In the genomic region with DNA sequence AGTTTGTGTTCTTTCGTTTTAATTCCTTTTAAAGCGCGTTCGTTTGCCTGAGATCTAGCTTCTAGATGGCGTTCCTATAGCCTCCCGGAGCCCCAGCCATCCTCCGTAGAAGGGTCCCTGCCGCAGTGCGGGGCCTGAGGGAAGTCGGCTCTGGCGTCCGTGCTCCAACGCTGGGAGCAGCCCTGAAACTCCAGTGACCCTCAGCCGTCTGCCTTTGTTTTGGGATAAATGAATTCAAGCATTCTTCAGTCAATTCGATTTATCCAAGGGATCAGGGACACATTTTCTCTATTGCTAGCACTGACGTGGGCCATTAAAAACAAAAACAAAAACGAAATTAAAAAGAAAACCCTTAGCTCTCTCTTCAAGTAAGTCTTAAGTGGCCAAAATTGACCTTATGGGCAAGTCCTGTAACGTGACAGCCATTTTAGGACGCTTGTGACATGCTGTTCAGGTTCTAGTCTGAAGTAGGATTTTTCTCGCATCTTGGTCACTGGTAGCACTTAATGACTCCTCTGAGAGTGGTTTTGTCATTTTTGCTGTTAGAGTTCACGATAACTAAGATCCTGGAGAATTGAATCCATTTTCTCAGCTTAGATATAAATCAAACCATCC, we compare ENCODE assay signal across 8 cellular contexts. TPM values are rescaled to one million over a fixed set of nuclear protein-coding genes. Genes with fewer than 3 reads are reported as not detected.
DNase-seq lines count a peak whose midpoint lies in the region; ATAC-seq, FAIRE-seq and TF ChIP-seq lines count a peak whose summit lies in the region.

No MANE protein-coding gene starts in this region.

- TF ChIP-seq POLR2A in GM12892 (IDR thresholded peaks at IDR 0.05; ENCODE audit: low read depth, low read length) = peak; percentile 2; the same call in 1 of the 2 replicates
- TF ChIP-seq POLR2A in suprapubic skin (IDR thresholded peaks at IDR 0.05) = no peak

- H3K4me3 ChIP-seq in A673 (ENCODE audit: low read depth, low read length, poor library complexity, severe bottlenecking) (peak overlapping the region; percentile 76), mammary epithelial cell (replicated peaks in 1 of 3; ENCODE audit: insufficient read depth in 1 of 3, low read depth in 2 of 3, low read length in 3 of 3) (peak overlapping the region; percentile 75 to 92 (median 76)), left lung (peak overlapping the region; percentile 48 to 92), suprapubic skin (peak overlapping the region; percentile 90)

- FAIRE-seq in GM12892 (lab: Jason Lieb, UNC) = peak; percentile 65

- in situ Hi-C loops in mammary epithelial cell (cut with MboI; ENCODE audit: low sequenced_read_pairs in 2 of 2) = no loop called here

- 5% methylated on average over 19 of the region's 21 CpGs for WGBS in mammary epithelial cell (ENCODE audit: low coverage, missing lambda C conversion rate)
- 6% methylated on average over 21 of the region's 21 CpGs for WGBS in suprapubic skin

- no peaks in the 10 kb centered on the region for H3K9me3 ChIP-seq in A673 (ENCODE audit: low read depth, low read length, poor library complexity, severe bottlenecking)
- no peaks in the 10 kb centered on the region for H3K9me3 ChIP-seq in mammary epithelial cell (replicated peaks; ENCODE audit: insufficient read depth, low read length)
- H3K9me3 ChIP-seq in left lung = no peaks in the 10 kb centered on the region
- H3K9me3 ChIP-seq in suprapubic skin = no peaks in the 10 kb centered on the region

- H3K36me3 ChIP-seq in A673 (ENCODE audit: insufficient read depth, low read length, poor library complexity, severe bottlenecking) (peaks cover 3% of the 10 kb centered on the region), mammary epithelial cell (ENCODE audit: insufficient read depth, low read length) (no peaks in the 10 kb centered on the region), left lung (peaks cover 0 to 5% of the 10 kb centered on the region in 2 donors), suprapubic skin (peaks cover under 1% of the 10 kb centered on the region)

- H3K4me2 ChIP-seq in mammary epithelial cell (ENCODE audit: insufficient read depth, low read depth, low read length) = peak overlapping the region; percentile 94

- peak overlapping the region; percentile 59 for H3K9ac ChIP-seq in mammary epithelial cell (ENCODE audit: insufficient read depth, low read length)

- DNase-seq in A673 (ENCODE audit: low spot score) (peak; percentile 7), GM12892 (ENCODE audit: insufficient read length) (no peak), NCI-H69 (lab: John Stamatoyannopoulos, UW) (peak; percentile 60), mammary epithelial cell (no peak), left lung (no peak), suprapubic skin (ENCODE audit: low spot score in 2 of 2) (no peak), HuH-7 (ENCODE audit: low spot score) (no peak)

- H3K79me2 ChIP-seq in mammary epithelial cell (ENCODE audit: insufficient read depth, low read length) = peaks cover 34% of the 10 kb centered on the region

- POLR2A ChIA-PET in A673 (lab: Charles Lee; ENCODE audit: low non-redundant PET) = interaction anchor here (0.5 kb wide), 1 partner anchor 24 kb away, joined by 3 read pairs; no protein-coding TSS in a partner anchor

- H3K4me1 ChIP-seq in A673 (ENCODE audit: insufficient read depth, low read length, poor library complexity, severe bottlenecking) (peaks cover 33% of the 10 kb centered on the region), mammary epithelial cell (ENCODE audit: insufficient read depth, low read length) (peaks cover 18% of the 10 kb centered on the region), left lung (peaks cover 6 to 43% of the 10 kb centered on the region in 2 donors), suprapubic skin (peaks cover 35% of the 10 kb centered on the region)

- dilution Hi-C loops in mammary epithelial cell (cut with HindIII; ENCODE audit: low sequenced_read_pairs) = no loop called here

- CTCF ChIA-PET in A673 (lab: Charles Lee) = interaction anchor here (1.5 kb wide), 1 partner anchor 77 kb away, joined by 6 read pairs; no protein-coding TSS in a partner anchor
- CTCF ChIA-PET in mammary epithelial cell (lab: Charles Lee; ENCODE audit: low non-redundant PET) = no interaction called here

- TF ChIP-seq CTCF in A673 (conservative IDR thresholded peaks at IDR 0.05; ENCODE audit: low read depth, low read length) = 0 out of 2 replicates have a peak, but pooled peaks have one; percentile 22
- no peak for TF ChIP-seq CTCF in mammary epithelial cell (conservative IDR thresholded peaks at IDR 0.05 in 1 of 2, IDR thresholded peaks at IDR 0.05 in 1 of 2; ENCODE audit: extremely low read depth in 1 of 2, insufficient read depth in 1 of 2, low read depth in 1 of 2, low read length in 2 of 2)
- no peak for TF ChIP-seq CTCF in left lung (IDR thresholded peaks at IDR 0.05)
- TF ChIP-seq CTCF in suprapubic skin (IDR thresholded peaks at IDR 0.05) = no peak

- no peaks in the 10 kb centered on the region for H4K20me1 ChIP-seq in mammary epithelial cell (ENCODE audit: insufficient read depth, low read length)

- ATAC-seq in HG02759 (IDR thresholded peaks at IDR 0.05; ENCODE audit: unreplicated experiment) = peak; percentile 35
- ATAC-seq in left lung = peak; percentile 54

- TSS peak; percentile 93 for BruUV-seq in A673 (replicated peaks; lab: Mats Ljungman, UMichigan)
- no TSS peak for BruUV-seq in mammary epithelial cell (replicated peaks; lab: Mats Ljungman, UMichigan)

- H3K27me3 ChIP-seq in A673 (replicated peaks; ENCODE audit: insufficient read depth, low read depth, low read length, poor library complexity) (no peaks in the 10 kb centered on the region), mammary epithelial cell (ENCODE audit: insufficient read depth, low read length) (peaks cover under 1% of the 10 kb centered on the region), left lung (no peaks in the 10 kb centered on the region), suprapubic skin (no peaks in the 10 kb centered on the region)

- intact Hi-C loops in A673 (cut with micrococcal nuclease; ENCODE audit: unreplicated experiment) (no loop called here), mammary epithelial cell (cut with micrococcal nuclease) (loop anchor here (2.0 to 10.0 kb wide), 4 partner anchors 21 to 1459 kb away; a partner anchor contains a TSS), left lung (cut with DNase I) (no loop called here)

- peak overlapping the region; percentile 77 for H3K27ac ChIP-seq in A673 (ENCODE audit: low read depth, low read length, poor library complexity, severe bottlenecking)
- no peak overlapping the region for H3K27ac ChIP-seq in mammary epithelial cell (ENCODE audit: insufficient read depth, low read depth, low read length)
- peak overlapping the region; percentile 92 to 95 for H3K27ac ChIP-seq in left lung
- H3K27ac ChIP-seq in suprapubic skin = peak overlapping the region; percentile 86

- no peak for TF ChIP-seq EP300 in suprapubic skin (IDR thresholded peaks at IDR 0.05)

- H2AFZ ChIP-seq in mammary epithelial cell (ENCODE audit: low read depth, low read length) = peak overlapping the region; percentile 95

RNA-seq across cellular contexts. Expression of a gene that starts 0.8 kb away (rescaled TPM):
- total RNA-seq in A673 (2021) (49.3 and 51.3 TPM in 2 replicates), mammary epithelial cell (10 to 100 TPM; 48.3 to 76.7 TPM), left lung (10 to 100 TPM; 25.4 to 37.3 TPM), suprapubic skin (1 to 10 TPM; 3.0 to 7.6 (median 7.2) TPM)
- 17.0 TPM for polyA plus RNA-seq in GM12892 (2012; ENCODE audit: missing spikeins)
- 10.8 TPM for polyA plus RNA-seq in mammary epithelial cell
- polyA minus RNA-seq in mammary epithelial cell = 9.8 TPM

Comparison
In these comparisons a context has a peak if more than half of its experiments do, and no peak if none do; other contexts are left out.
1. DNase-seq: peak in A673 (single experiment) and NCI-H69 (single experiment); none in GM12892 (single experiment), mammary epithelial cell (single experiment), left lung (0 of 2), suprapubic skin (0 of 2) and HuH-7 (single experiment).
2. Peak in every context shown above with its lines, with median percentiles within 50 percentile points of each other: H3K4me3 ChIP-seq.